ENCODE assay signal across 12 cellular contexts in the genomic region with DNA sequence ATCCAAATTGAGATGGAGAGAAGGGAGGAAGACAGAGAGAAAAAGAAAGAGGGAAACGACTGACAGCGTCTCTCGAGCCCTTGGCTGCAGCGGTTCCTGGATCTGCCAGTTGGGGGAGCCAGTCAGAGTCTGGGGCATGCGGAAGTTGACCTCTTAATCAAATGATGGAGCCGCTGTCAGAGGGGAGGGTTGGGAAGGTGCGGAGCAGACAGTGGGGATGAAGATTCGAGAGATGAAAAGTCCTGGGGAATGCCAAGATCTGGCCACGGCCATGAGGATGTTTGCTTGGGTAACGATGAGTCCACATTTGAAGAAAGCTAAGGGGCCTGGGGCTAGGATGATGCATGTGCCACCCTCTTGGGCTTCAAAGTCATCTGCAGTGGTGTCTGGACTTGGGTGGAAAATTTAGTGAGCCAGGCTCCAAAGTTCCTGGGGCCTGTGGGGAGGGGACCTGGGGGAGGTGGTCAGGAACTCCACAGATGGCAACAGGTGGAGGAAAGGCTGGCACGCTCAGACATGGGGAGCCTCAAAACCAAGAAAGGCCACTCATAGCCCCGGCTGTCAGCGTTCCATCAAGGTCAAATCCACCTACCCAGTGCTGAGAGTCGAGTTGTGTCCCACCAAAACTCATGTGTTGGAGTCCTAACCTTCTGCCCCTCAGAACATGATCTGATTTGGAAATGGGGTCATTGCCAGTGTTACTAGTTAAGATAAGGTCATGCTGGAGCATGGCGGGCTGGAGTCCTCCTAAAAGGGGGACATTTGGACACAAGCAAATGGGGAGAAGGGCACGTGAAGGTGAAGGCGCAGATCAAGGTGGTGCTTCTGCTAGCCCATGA.
DNase-seq lines count a peak whose midpoint lies in the region; ATAC-seq and TF ChIP-seq lines count a peak whose summit lies in the region.
"Had no signal": no experiment of that assay in that cellular context is flagged by ENCODE, and none has a peak within 500 bp of the region (broad histone marks: within the 10 kb centered on the region; RNA-seq: fewer than 3 reads in every experiment).

No MANE protein-coding gene starts in this region.

- DNase-seq in sciatic nerve (ENCODE audit: low spot score): peak; percentile 48
- DNase-seq in MM.1S: no peak
- no peak for DNase-seq in SK-N-DZ (ENCODE audit: low spot score)
- DNase-seq: activated CD4-positive, alpha-beta T cell treated with anti-CD3 and anti-CD28 coated beads, Interleukin-2, amount 10 ng/mL, durations not matched to agents 24 days and 14 days; activated gamma-delta T cell treated with Interleukin-2 at 50 U/mL for 16 hours; MG63; substantia nigra had no signal

- H3K9ac ChIP-seq in iPS-15b (ENCODE audit: low read depth, low read length) (no peak overlapping the region), MM.1S (ENCODE audit: low read length) (no peak overlapping the region)
- H3K9ac ChIP-seq: BLaER1 treated with 17β-estradiol and CSF1 and Interleukin-3, amounts not matched to agents 10 nM and 100 nM had no signal

- TF ChIP-seq CTCF in GM12872 (IDR thresholded peaks at IDR 0.05; ENCODE audit: insufficient read depth, low read depth, low read length) (0 out of 3 replicates have a peak, but pooled peaks have one; percentile 35), HEK293 (tag by site-specific recombination; IDR thresholded peaks at IDR 0.05) (no peak; the same call in 1 of the 2 replicates), MM.1S (IDR thresholded peaks at IDR 0.05; ENCODE audit: low read length) (no peak)

- H3K4me1 ChIP-seq in HEK293 (ENCODE audit: control insufficient read depth, insufficient read depth, low read length): peaks cover 5% of the 10 kb centered on the region
- no peaks in the 10 kb centered on the region for H3K4me1 ChIP-seq in iPS-15b (ENCODE audit: control insufficient read depth, insufficient read depth, low read length)
- peaks cover 10% of the 10 kb centered on the region; the same call in 1 of the 2 replicates for H3K4me1 ChIP-seq in MM.1S (ENCODE audit: low read length)

- no peaks in the 10 kb centered on the region for H3K79me2 ChIP-seq in MM.1S (ENCODE audit: low read length)

- POLR2A ChIA-PET in HEK293 (lab: Yijun Ruan, JAX): interaction anchor here (1.0 kb wide), 1 partner anchor 201 kb away, joined by 9 read pairs; no protein-coding TSS in a partner anchor

- no peaks in the 10 kb centered on the region for H3K36me3 ChIP-seq in HEK293 (ENCODE audit: control insufficient read depth in 2 of 2, insufficient read depth in 1 of 2, low read length in 2 of 2)
- H3K36me3 ChIP-seq in iPS-15b (ENCODE audit: control insufficient read depth, insufficient read depth, low read length): no peaks in the 10 kb centered on the region
- H3K36me3 ChIP-seq in MM.1S (replicated peaks; ENCODE audit: insufficient read depth, low read length): no peaks in the 10 kb centered on the region
- H3K36me3 ChIP-seq: BLaER1 treated with 17β-estradiol and CSF1 and Interleukin-3, amounts not matched to agents 10 nM and 100 nM; MG63 had no signal

- CTCF ChIA-PET in HEK293 (lab: Yijun Ruan, JAX): interaction anchor here (0.6 to 3.9 kb wide), 11 partner anchors 8 to 320 kb away, joined by 3 to 23 read pairs (median 4); no protein-coding TSS in a partner anchor

- H3K9me3 ChIP-seq in HEK293 (ENCODE audit: control insufficient read depth, insufficient read depth, low read depth, low read length) (no peaks in the 10 kb centered on the region), iPS-15b (ENCODE audit: control insufficient read depth, insufficient read depth, low read length) (no peaks in the 10 kb centered on the region), MM.1S (replicated peaks; ENCODE audit: insufficient read depth, low read length) (no peaks in the 10 kb centered on the region)
- H3K9me3 ChIP-seq: BLaER1 treated with 17β-estradiol and CSF1 and Interleukin-3, amounts not matched to agents 10 nM and 100 nM; MG63 had no signal

- no peaks in the 10 kb centered on the region for H3K27me3 ChIP-seq in iPS-15b (ENCODE audit: control insufficient read depth, insufficient read depth, low read length)
- no peaks in the 10 kb centered on the region for H3K27me3 ChIP-seq in MM.1S (replicated peaks; ENCODE audit: insufficient read depth, low read length)
- H3K27me3 ChIP-seq: BLaER1 treated with 17β-estradiol and CSF1 and Interleukin-3, amounts not matched to agents 10 nM and 100 nM; MG63 had no signal

- H3K4me2 ChIP-seq in MM.1S (ENCODE audit: low read depth, low read length): no peak overlapping the region

- H3K4me3 ChIP-seq in HEK293 (ENCODE audit: low read depth, low read length) (no peak overlapping the region), iPS-15b (ENCODE audit: low read depth, low read length) (peak overlapping the region; percentile 30), MM.1S (ENCODE audit: low read length) (no peak overlapping the region)
- H3K4me3 ChIP-seq: BLaER1 treated with 17β-estradiol and CSF1 and Interleukin-3, amounts not matched to agents 10 nM and 100 nM; MG63 had no signal

- ATAC-seq in sciatic nerve: no peak
- ATAC-seq in HG03139 (IDR thresholded peaks at IDR 0.05; ENCODE audit: unreplicated experiment): no peak

- intact Hi-C loops in sciatic nerve (cut with DNase I): no loop called here

- H3F3A ChIP-seq in MM.1S (ENCODE audit: insufficient read depth, low read length): no peaks in the 10 kb centered on the region

- no peak overlapping the region for H2AFZ ChIP-seq in MM.1S (ENCODE audit: low read length)

- no peaks in the 10 kb centered on the region for H4K20me1 ChIP-seq in MM.1S (ENCODE audit: insufficient read depth, low read length)
- H4K20me1 ChIP-seq: BLaER1 treated with 17β-estradiol and CSF1 and Interleukin-3, amounts not matched to agents 10 nM and 100 nM had no signal

- H3K27ac ChIP-seq in HEK293 (ENCODE audit: extremely low read depth, low read depth, low read length) (no peak overlapping the region), MM.1S (ENCODE audit: low read length) (no peak overlapping the region)
- H3K27ac ChIP-seq: BLaER1 treated with 17β-estradiol and CSF1 and Interleukin-3, amounts not matched to agents 10 nM and 100 nM had no signal

- no peaks in the 10 kb centered on the region for H3K9me2 ChIP-seq in MM.1S (replicated peaks; ENCODE audit: insufficient read depth, low read length)

TF ChIP-seq in HEK293, 187 proteins besides CTCF, POLR2A, EP300 and RAD21:
- TF ChIP-seq ZNF837 (tag by site-specific recombination; IDR thresholded peaks at IDR 0.05): no peak
- TF ChIP-seq ZIC2 (tag by site-specific recombination; IDR thresholded peaks at IDR 0.05): no peak
- no peak for TF ChIP-seq OSR2 (tag by site-specific recombination; IDR thresholded peaks at IDR 0.05)
- no peak for TF ChIP-seq SP3 (tag by site-specific recombination; IDR thresholded peaks at IDR 0.05)
- TF ChIP-seq ZNF768 (tag by site-specific recombination; IDR thresholded peaks at IDR 0.05): no peak
- no peak for TF ChIP-seq ZNF629 (tag by site-specific recombination; IDR thresholded peaks at IDR 0.05)
- 0 out of 2 replicates have a peak, but pooled peaks have one; percentile 6 for TF ChIP-seq ZNF654 (tag by site-specific recombination; IDR thresholded peaks at IDR 0.05; ENCODE audit: low read depth)
